1 cellular context compared by ENCODE assay signal in the genomic region with DNA sequence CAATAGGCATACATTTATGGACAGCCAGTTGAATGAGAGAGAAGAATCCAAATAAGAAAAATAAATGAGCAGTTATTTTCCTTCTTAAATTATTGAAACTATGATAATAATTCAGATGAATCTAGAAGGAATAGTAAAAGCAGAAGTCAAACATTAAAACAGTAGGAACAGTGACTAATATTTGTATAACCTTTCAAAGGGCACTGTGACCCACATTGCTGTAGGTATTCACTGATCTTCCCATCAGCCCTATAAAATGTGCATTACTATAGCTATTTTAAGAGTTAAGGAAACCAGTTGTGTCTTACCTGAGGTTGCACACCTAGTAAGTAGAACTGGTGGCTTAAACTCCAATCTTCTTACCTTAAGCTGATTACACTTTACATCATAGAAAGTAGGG.
TF ChIP-seq lines count a peak whose summit lies in the region.

No MANE protein-coding gene starts in this region.

TF ChIP-seq in A549, 52 proteins besides CTCF, POLR2A, EP300 and RAD21 (continued from another document):
- TF ChIP-seq, protein P1, sequence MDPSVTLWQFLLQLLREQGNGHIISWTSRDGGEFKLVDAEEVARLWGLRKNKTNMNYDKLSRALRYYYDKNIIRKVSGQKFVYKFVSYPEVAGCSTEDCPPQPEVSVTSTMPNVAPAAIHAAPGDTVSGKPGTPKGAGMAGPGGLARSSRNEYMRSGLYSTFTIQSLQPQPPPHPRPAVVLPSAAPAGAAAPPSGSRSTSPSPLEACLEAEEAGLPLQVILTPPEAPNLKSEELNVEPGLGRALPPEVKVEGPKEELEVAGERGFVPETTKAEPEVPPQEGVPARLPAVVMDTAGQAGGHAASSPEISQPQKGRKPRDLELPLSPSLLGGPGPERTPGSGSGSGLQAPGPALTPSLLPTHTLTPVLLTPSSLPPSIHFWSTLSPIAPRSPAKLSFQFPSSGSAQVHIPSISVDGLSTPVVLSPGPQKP (IDR thresholded peaks at IDR 0.05; ENCODE audit: low read depth, low read length): no peak
- TF ChIP-seq SMC3 (IDR thresholded peaks at IDR 0.05) (no peak), ZC3H11A (IDR thresholded peaks at IDR 0.05) (no peak), NFE2L2 (conservative IDR thresholded peaks at IDR 0.05; ENCODE audit: low read length) (no peak), PHF8 (IDR thresholded peaks at IDR 0.05; ENCODE audit: borderline replicate concordance, low read depth) (no peak), GATA3 (IDR thresholded peaks at IDR 0.05; ENCODE audit: borderline replicate concordance) (no peak)
TF ChIP-seq in A549: peak in this region for 0.
